In the genomic region with DNA sequence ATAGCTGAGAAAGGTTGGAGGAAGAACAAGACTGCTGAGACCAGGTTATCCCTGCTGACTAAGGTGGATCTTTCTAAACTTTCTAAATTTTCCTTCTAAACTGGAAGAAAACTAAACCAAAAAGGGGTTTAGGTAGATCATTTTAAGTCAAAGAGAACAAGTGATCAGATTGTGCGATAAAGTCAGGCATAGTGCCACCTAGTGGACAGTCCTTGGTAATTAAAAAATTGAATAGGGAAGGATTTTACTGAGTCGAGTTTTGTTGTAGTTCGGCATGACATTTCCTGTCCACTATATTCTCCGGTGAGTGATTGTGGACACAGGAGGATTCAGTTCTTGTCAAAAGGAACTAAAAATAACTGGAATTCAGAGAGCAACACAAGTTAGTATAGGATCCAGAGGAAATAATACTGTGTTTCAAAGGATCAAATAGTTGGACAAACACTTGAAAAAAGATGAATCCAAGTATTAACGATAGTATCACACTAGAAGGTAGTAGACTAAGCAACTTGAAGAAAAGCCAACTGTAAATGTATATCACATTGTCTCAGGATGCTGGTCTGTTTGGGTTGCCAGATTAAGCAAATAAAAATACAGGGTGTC, we compare ENCODE assay signal across 9 cellular contexts.
DNase-seq lines count a peak whose midpoint lies in the region; ATAC-seq, FAIRE-seq and TF ChIP-seq lines count a peak whose summit lies in the region.
"Had no signal": no experiment of that assay in that cellular context is flagged by ENCODE, and none has a peak within 500 bp of the region (broad histone marks: within the 10 kb centered on the region; RNA-seq: fewer than 3 reads in every experiment).

No MANE protein-coding gene starts in this region.

- DNase-seq in GM12892 (ENCODE audit: insufficient read length) (no peak), NCI-H460 (ENCODE audit: extremely low read depth, low read depth) (peak; percentile 27), brain microvascular endothelial cell (peak; percentile 55), mesenchymal stem cell (peak; percentile 14), gastrocnemius medialis (no peak), lower leg skin (ENCODE audit: low spot score in 2 of 2) (no peak)
- DNase-seq: naive B cell had no signal

- no peak overlapping the region for H3K23ac ChIP-seq in mesenchymal stem cell (ENCODE audit: low read length in 2 of 2)

- H3K4me1 ChIP-seq in mesenchymal stem cell (ENCODE audit: control insufficient read depth, insufficient read depth, low read depth, low read length) (no peaks in the 10 kb centered on the region), gastrocnemius medialis (no peaks in the 10 kb centered on the region)

- H4K91ac ChIP-seq in mesenchymal stem cell (ENCODE audit: low read length): no peak overlapping the region

- TF ChIP-seq POLR2A in GM12892 (IDR thresholded peaks at IDR 0.05; ENCODE audit: low read depth, low read length) (no peak), gastrocnemius medialis (IDR thresholded peaks at IDR 0.05) (no peak), lower leg skin (IDR thresholded peaks at IDR 0.05) (no peak)

- H2BK120ac ChIP-seq in mesenchymal stem cell (ENCODE audit: low read depth, low read length): no peak overlapping the region

- 56% methylated on average over 4 of the region's 5 CpGs for WGBS in mesenchymal stem cell
- WGBS in lower leg skin, 2 donors: 27 to 31% methylated on average over 5 of the region's 5 CpGs

- no peak overlapping the region for H3K9ac ChIP-seq in mesenchymal stem cell (ENCODE audit: low read length)

- H3K18ac ChIP-seq in mesenchymal stem cell (ENCODE audit: low read depth in 1 of 2, low read length in 2 of 2): no peak overlapping the region

- H2AFZ ChIP-seq in mesenchymal stem cell (ENCODE audit: low read depth, low read length): no peak overlapping the region

- in situ Hi-C loops in brain microvascular endothelial cell (cut with HindIII; ENCODE audit: low pct_ligation_motif_present, low sequenced_read_pairs): no loop called here
- in situ Hi-C loops in gastrocnemius medialis (cut with MboI; ENCODE audit: low sequenced_read_pairs in 4 of 4): no loop called here

- no peak overlapping the region for H4K8ac ChIP-seq in mesenchymal stem cell (ENCODE audit: low read length)

- H2BK12ac ChIP-seq in mesenchymal stem cell (ENCODE audit: low read length in 2 of 2): no peak overlapping the region

- H3K4ac ChIP-seq in mesenchymal stem cell (ENCODE audit: low read depth in 1 of 2, low read length in 2 of 2): no peak overlapping the region

- intact Hi-C loops in gastrocnemius medialis (cut with DNase I; ENCODE audit: low total_unique reads): no loop called here
- intact Hi-C loops in lower leg skin (cut with DNase I; ENCODE audit: low total_unique reads): no loop called here

- H2BK15ac ChIP-seq in mesenchymal stem cell (ENCODE audit: low read depth, poor library complexity, severe bottlenecking): no peak overlapping the region

- H3K36me3 ChIP-seq in brain microvascular endothelial cell (replicated peaks) (no peaks in the 10 kb centered on the region), mesenchymal stem cell (ENCODE audit: control insufficient read depth in 1 of 2, insufficient read depth in 2 of 2, low read depth in 1 of 2, low read length in 2 of 2) (no peaks in the 10 kb centered on the region), gastrocnemius medialis (no peaks in the 10 kb centered on the region)

- H3K9me3 ChIP-seq in mesenchymal stem cell (ENCODE audit: control insufficient read depth, low read length) (no peaks in the 10 kb centered on the region), gastrocnemius medialis (no peaks in the 10 kb centered on the region)

- H3K4me2 ChIP-seq in mesenchymal stem cell (ENCODE audit: low read length, poor library complexity, severe bottlenecking): no peak overlapping the region

- H2BK5ac ChIP-seq in mesenchymal stem cell (ENCODE audit: low read depth, low read length, poor library complexity, severe bottlenecking): no peak overlapping the region

- H3K14ac ChIP-seq in mesenchymal stem cell (ENCODE audit: low read length in 2 of 2): no peak overlapping the region

- ATAC-seq in HG02885 (IDR thresholded peaks at IDR 0.05; ENCODE audit: poor library complexity, unreplicated experiment) (peak; percentile 91), gastrocnemius medialis (no peak)

- H3K27me3 ChIP-seq in brain microvascular endothelial cell (replicated peaks): no peaks in the 10 kb centered on the region
- no peaks in the 10 kb centered on the region for H3K27me3 ChIP-seq in mesenchymal stem cell (ENCODE audit: control insufficient read depth in 1 of 2, insufficient read depth in 1 of 2, low read length in 2 of 2)
- no peaks in the 10 kb centered on the region for H3K27me3 ChIP-seq in gastrocnemius medialis

- H3K27ac ChIP-seq in C4-2B: no peak overlapping the region
- H3K27ac ChIP-seq in brain microvascular endothelial cell: no peak overlapping the region
- no peak overlapping the region for H3K27ac ChIP-seq in mesenchymal stem cell (ENCODE audit: low read length, poor library complexity, severe bottlenecking)
- no peak overlapping the region for H3K27ac ChIP-seq in gastrocnemius medialis

- no peaks in the 10 kb centered on the region for H3K79me1 ChIP-seq in mesenchymal stem cell (replicated peaks; ENCODE audit: low read length, poor library complexity, severe bottlenecking)

- H3K4me3 ChIP-seq in brain microvascular endothelial cell (ENCODE audit: low read depth, low read length) (no peak overlapping the region), mesenchymal stem cell (ENCODE audit: insufficient read depth in 1 of 2, low read depth in 1 of 2, low read length in 2 of 2) (no peak overlapping the region), gastrocnemius medialis (no peak overlapping the region), lower leg skin (ENCODE audit: low read depth, poor library complexity, severe bottlenecking) (no peak overlapping the region)

- FAIRE-seq in GM12892 (lab: Jason Lieb, UNC): peak; percentile 17

- TF ChIP-seq CTCF in C4-2B (conservative IDR thresholded peaks at IDR 0.05) (peak; percentile 85), brain microvascular endothelial cell (IDR thresholded peaks at IDR 0.05; ENCODE audit: low read depth, low read length, missing control alignments) (peak; percentile 51), gastrocnemius medialis (IDR thresholded peaks at IDR 0.05 in 4 of 5, conservative IDR thresholded peaks at IDR 0.05 in 1 of 5) (peak in 1 of 5 experiments; percentile 29), lower leg skin (IDR thresholded peaks at IDR 0.05) (no peak)

- no peak overlapping the region for H2AK5ac ChIP-seq in mesenchymal stem cell (ENCODE audit: low read length, severe bottlenecking)

Comparison
In these comparisons a context has a peak if more than half of its experiments do, and no peak if none do; other contexts are left out.
1. CTCF ChIP-seq: peak in C4-2B (single experiment) and brain microvascular endothelial cell (single experiment); none in lower leg skin (0 of 3).
2. DNase-seq: peak in NCI-H460 (single experiment), brain microvascular endothelial cell (single experiment) and mesenchymal stem cell (single experiment); none in GM12892 (single experiment), gastrocnemius medialis (0 of 2) and lower leg skin (0 of 2).